ENCODE assay signal across 1 cellular context in genomic region chr17:58706351-58707140, GRCh38.
TF ChIP-seq lines count a peak whose summit lies in the region.

No MANE protein-coding gene starts in this region.

TF ChIP-seq in GM12878, 131 proteins besides CTCF, POLR2A, EP300 and RAD21:
- TF ChIP-seq MTA2 (IDR thresholded peaks at IDR 0.05; ENCODE audit: low read depth) (peak; percentile 49; the same call in 1 of the 2 replicates), JUNB (IDR thresholded peaks at IDR 0.05) (peak; percentile 87), ZNF217 (IDR thresholded peaks at IDR 0.05) (peak; percentile 65; the same call in 1 of the 2 replicates), BCL11A (IDR thresholded peaks at IDR 0.05; ENCODE audit: low read depth, low read length) (peak; percentile 43; the same call in 1 of the 2 replicates), TARDBP (IDR thresholded peaks at IDR 0.05; ENCODE audit: borderline replicate concordance) (no peak), SPI1 (IDR thresholded peaks at IDR 0.05; ENCODE audit: borderline replicate concordance, insufficient read depth, low read depth, low read length) (peak; percentile 61; the same call in 1 of the 2 replicates), IKZF2 (IDR thresholded peaks at IDR 0.05) (peak; percentile 86 to 87), MEF2B (IDR thresholded peaks at IDR 0.05; ENCODE audit: partially characterized antibody, poor library complexity, severe bottlenecking) (peak; percentile 70), MTA3 (IDR thresholded peaks at IDR 0.05; ENCODE audit: borderline replicate concordance, low read length) (peak; percentile 66; the same call in 1 of the 2 replicates), RUNX3 (IDR thresholded peaks at IDR 0.05; ENCODE audit: low read length) (peak; percentile 93), CBFB (IDR thresholded peaks at IDR 0.05; ENCODE audit: low read depth) (peak; percentile 55; the same call in 1 of the 2 replicates), NRF1 (conservative IDR thresholded peaks at IDR 0.05; ENCODE audit: low read depth, low read length) (no peak), FOXM1 (IDR thresholded peaks at IDR 0.05; ENCODE audit: low read depth, low read length) (peak; percentile 65), MEF2A (IDR thresholded peaks at IDR 0.05; ENCODE audit: insufficient read depth, low read depth, low read length) (peak; percentile 87), NR2F1 (conservative IDR thresholded peaks at IDR 0.05) (no peak), PAX8 (IDR thresholded peaks at IDR 0.05) (no peak), EED (IDR thresholded peaks at IDR 0.05; ENCODE audit: low read depth) (0 out of 2 replicates have a peak, but pooled peaks have one; percentile 31), RCOR1 (conservative IDR thresholded peaks at IDR 0.05; ENCODE audit: low read depth, low read length) (0 out of 2 replicates have a peak, but pooled peaks have one; percentile 21), MAX (IDR thresholded peaks at IDR 0.05; ENCODE audit: low read depth, low read length) (no peak), TBL1XR1 (IDR thresholded peaks at IDR 0.05; ENCODE audit: low read depth, low read length) (peak; percentile 84), CREM (IDR thresholded peaks at IDR 0.05; ENCODE audit: low read depth) (peak; percentile 26; the same call in 1 of the 2 replicates), SMARCA5 (IDR thresholded peaks at IDR 0.05) (peak; percentile 14; the same call in 1 of the 2 replicates), MYB (IDR thresholded peaks at IDR 0.05; ENCODE audit: borderline replicate concordance, low read depth, low read length) (no peak), NFIC (IDR thresholded peaks at IDR 0.05; ENCODE audit: low read depth, low read length) (peak; percentile 89), ZNF24 (IDR thresholded peaks at IDR 0.05) (0 out of 2 replicates have a peak, but pooled peaks have one; percentile 8), HCFC1 (IDR thresholded peaks at IDR 0.05; ENCODE audit: low read length) (no peak), IKZF1 (conservative IDR thresholded peaks at IDR 0.05) (peak; percentile 78), RELB (IDR thresholded peaks at IDR 0.05; ENCODE audit: low read depth) (peak; percentile 41; the same call in 1 of the 2 replicates), CUX1 (IDR thresholded peaks at IDR 0.05; ENCODE audit: insufficient replicate concordance, low read depth, low read length) (no peak), E2F8 (IDR thresholded peaks at IDR 0.05; ENCODE audit: low read depth, partially characterized antibody) (no peak), BHLHE40 (IDR thresholded peaks at IDR 0.05; ENCODE audit: borderline replicate concordance in 1 of 2, low read depth in 2 of 2, low read length in 1 of 2) (0 out of 4 replicates have a peak, but pooled peaks of 1 of the 2 experiments have one; percentile 15), PML (IDR thresholded peaks at IDR 0.05; ENCODE audit: low read length) (peak; percentile 33; the same call in 1 of the 2 replicates), GATAD2B (conservative IDR thresholded peaks at IDR 0.05; ENCODE audit: low read depth) (0 out of 2 replicates have a peak, but pooled peaks have one; percentile 27)
- TF ChIP-seq, protein P1, sequence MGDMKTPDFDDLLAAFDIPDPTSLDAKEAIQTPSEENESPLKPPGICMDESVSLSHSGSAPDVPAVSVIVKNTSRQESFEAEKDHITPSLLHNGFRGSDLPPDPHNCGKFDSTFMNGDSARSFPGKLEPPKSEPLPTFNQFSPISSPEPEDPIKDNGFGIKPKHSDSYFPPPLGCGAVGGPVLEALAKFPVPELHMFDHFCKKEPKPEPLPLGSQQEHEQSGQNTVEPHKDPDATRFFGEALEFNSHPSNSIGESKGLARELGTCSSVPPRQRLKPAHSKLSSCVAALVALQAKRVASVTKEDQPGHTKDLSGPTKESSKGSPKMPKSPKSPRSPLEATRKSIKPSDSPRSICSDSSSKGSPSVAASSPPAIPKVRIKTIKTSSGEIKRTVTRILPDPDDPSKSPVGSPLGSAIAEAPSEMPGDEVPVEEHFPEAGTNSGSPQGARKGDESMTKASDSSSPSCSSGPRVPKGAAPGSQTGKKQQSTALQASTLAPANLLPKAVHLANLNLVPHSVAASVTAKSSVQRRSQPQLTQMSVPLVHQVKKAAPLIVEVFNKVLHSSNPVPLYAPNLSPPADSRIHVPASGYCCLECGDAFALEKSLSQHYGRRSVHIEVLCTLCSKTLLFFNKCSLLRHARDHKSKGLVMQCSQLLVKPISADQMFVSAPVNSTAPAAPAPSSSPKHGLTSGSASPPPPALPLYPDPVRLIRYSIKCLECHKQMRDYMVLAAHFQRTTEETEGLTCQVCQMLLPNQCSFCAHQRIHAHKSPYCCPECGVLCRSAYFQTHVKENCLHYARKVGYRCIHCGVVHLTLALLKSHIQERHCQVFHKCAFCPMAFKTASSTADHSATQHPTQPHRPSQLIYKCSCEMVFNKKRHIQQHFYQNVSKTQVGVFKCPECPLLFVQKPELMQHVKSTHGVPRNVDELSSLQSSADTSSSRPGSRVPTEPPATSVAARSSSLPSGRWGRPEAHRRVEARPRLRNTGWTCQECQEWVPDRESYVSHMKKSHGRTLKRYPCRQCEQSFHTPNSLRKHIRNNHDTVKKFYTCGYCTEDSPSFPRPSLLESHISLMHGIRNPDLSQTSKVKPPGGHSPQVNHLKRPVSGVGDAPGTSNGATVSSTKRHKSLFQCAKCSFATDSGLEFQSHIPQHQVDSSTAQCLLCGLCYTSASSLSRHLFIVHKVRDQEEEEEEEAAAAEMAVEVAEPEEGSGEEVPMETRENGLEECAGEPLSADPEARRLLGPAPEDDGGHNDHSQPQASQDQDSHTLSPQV (IDR thresholded peaks at IDR 0.05), result no peak
- TF ChIP-seq, protein P2, sequence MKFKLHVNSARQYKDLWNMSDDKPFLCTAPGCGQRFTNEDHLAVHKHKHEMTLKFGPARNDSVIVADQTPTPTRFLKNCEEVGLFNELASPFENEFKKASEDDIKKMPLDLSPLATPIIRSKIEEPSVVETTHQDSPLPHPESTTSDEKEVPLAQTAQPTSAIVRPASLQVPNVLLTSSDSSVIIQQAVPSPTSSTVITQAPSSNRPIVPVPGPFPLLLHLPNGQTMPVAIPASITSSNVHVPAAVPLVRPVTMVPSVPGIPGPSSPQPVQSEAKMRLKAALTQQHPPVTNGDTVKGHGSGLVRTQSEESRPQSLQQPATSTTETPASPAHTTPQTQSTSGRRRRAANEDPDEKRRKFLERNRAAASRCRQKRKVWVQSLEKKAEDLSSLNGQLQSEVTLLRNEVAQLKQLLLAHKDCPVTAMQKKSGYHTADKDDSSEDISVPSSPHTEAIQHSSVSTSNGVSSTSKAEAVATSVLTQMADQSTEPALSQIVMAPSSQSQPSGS (IDR thresholded peaks at IDR 0.05; ENCODE audit: low read length), result peak; percentile 67
- TF ChIP-seq, protein P3, sequence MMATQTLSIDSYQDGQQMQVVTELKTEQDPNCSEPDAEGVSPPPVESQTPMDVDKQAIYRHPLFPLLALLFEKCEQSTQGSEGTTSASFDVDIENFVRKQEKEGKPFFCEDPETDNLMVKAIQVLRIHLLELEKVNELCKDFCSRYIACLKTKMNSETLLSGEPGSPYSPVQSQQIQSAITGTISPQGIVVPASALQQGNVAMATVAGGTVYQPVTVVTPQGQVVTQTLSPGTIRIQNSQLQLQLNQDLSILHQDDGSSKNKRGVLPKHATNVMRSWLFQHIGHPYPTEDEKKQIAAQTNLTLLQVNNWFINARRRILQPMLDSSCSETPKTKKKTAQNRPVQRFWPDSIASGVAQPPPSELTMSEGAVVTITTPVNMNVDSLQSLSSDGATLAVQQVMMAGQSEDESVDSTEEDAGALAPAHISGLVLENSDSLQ (IDR thresholded peaks at IDR 0.05), result peak; percentile 74
TF ChIP-seq in GM12878: peak in this region for 26.
